In genomic region chr15:88764448-88764847, GRCh38 we compare ENCODE assay signal across 35 cellular contexts. TPM values are rescaled to one million over a fixed set of nuclear protein-coding genes. Genes with fewer than 3 reads are reported as not detected.
"Had no signal": no experiment of that assay in that cellular context is flagged by ENCODE, and none has a peak within 500 bp of the region (broad histone marks: within the 10 kb centered on the region; RNA-seq: fewer than 3 reads in every experiment).

No MANE protein-coding gene starts in this region.

- H3K27ac ChIP-seq: adrenal gland, ascending aorta, body of pancreas, brain microvascular endothelial cell, breast epithelium, cardiac muscle cell had no signal

- H3K9me3 ChIP-seq: adrenal gland, ascending aorta, body of pancreas had no signal

- H3K36me3 ChIP-seq: adrenal gland, ascending aorta, brain microvascular endothelial cell, breast epithelium, cardiac muscle cell had no signal

- H3K4me1 ChIP-seq: adrenal gland, ascending aorta, body of pancreas, breast epithelium had no signal

- ATAC-seq: activated naive CD4-positive, alpha-beta T cell treated with anti-CD3 and anti-CD28 coated beads, Interleukin-2, amount 50 U/mL, for 72 hours; activated naive CD8-positive, alpha-beta T cell treated with anti-CD3 and anti-CD28 coated beads, Interleukin-2, amount 50 U/mL, for 24 hours; activated T-cell treated with anti-CD3 and anti-CD28 coated beads, Interleukin-2, amount 50 U/mL, for 4 hours; activated T-cell treated with anti-CD3 and anti-CD28 coated beads, Interleukin-2, amount 50 U/mL, for 72 hours; activated T-helper 17 cell treated with anti-CD3 and anti-CD28 coated beads, Interleukin-2, amount 50 U/mL, for 72 hours; body of pancreas had no signal

- H3K27me3 ChIP-seq: ascending aorta, body of pancreas, brain microvascular endothelial cell had no signal

- H3K4me3 ChIP-seq: adrenal gland, ascending aorta, body of pancreas, breast epithelium, cardiac muscle cell had no signal

- FAIRE-seq: astrocyte, bronchial epithelial cell had no signal

- DNase-seq: activated effector memory CD4-positive, alpha-beta T cell treated with anti-CD3 and anti-CD28 coated beads, Interleukin-2, amount 50 U/mL, for 16 hours; activated effector memory CD4-positive, alpha-beta T cell treated with Interleukin-2 at 50 U/mL for 16 hours; activated gamma-delta T cell; activated gamma-delta T cell treated with Interleukin-2 at 50 U/mL for 16 hours; activated naive CD4-positive, alpha-beta T cell; activated naive CD4-positive, alpha-beta T cell treated with anti-CD3 and anti-CD28 coated beads for 36 hours; activated naive CD4-positive, alpha-beta T cell treated with anti-CD3 and anti-CD28 coated beads, Interleukin-2, amount 10 ng/mL, durations not matched to agents 7 days and 5 days; activated naive CD4-positive, alpha-beta T cell treated with anti-CD3 and anti-CD28 coated beads, Interleukin-2, amount 50 U/mL, for 16 hours; activated naive CD4-positive, alpha-beta T cell treated with Interleukin-2 at 50 U/mL for 16 hours; activated naive CD8-positive, alpha-beta T cell treated with anti-CD3 and anti-CD28 coated beads for 36 hours; activated naive CD8-positive, alpha-beta T cell treated with anti-CD3 and anti-CD28 coated beads, Interleukin-2, amount 10 ng/mL, durations not matched to agents 7 days and 5 days; activated naive CD8-positive, alpha-beta T cell treated with anti-CD3 and anti-CD28 coated beads, Interleukin-2, amount 50 U/mL, for 24 hours; activated T-cell treated with anti-CD3 and anti-CD28 coated beads, Interleukin-2, amount 50 U/mL, for 24 hours; activated T-cell treated with anti-CD3 and anti-CD28 coated beads, Interleukin-2, amount 50 U/mL, for 4 hours; activated T-cell treated with anti-CD3 and anti-CD28 coated beads, Interleukin-2, amount 50 U/mL, for 48 hours; activated T-cell treated with anti-CD3 and anti-CD28 coated beads, Interleukin-2, amount 50 U/mL, for 72 hours; adrenal gland; amniotic stem cell; amygdala; anterior cingulate cortex; aorta; body of pancreas; brain microvascular endothelial cell; caudate nucleus; central memory CD4-positive, alpha-beta T cell; cerebellar nuclear complex had no signal

RNA-seq across cellular contexts. Expression of gene ACAN, which starts 38.8 kb away (rescaled TPM):
- total RNA-seq: activated naive CD4-positive, alpha-beta T cell treated with anti-CD3 and anti-CD28 coated beads for 36 hours; activated naive CD4-positive, alpha-beta T cell treated with anti-CD3 and anti-CD28 coated beads, Interleukin-2, amount 50 U/mL, for 72 hours; activated naive CD8-positive, alpha-beta T cell treated with anti-CD3 and anti-CD28 coated beads for 36 hours; activated naive CD8-positive, alpha-beta T cell treated with anti-CD3 and anti-CD28 coated beads, Interleukin-2, amount 10 ng/mL, durations not matched to agents 7 days and 5 days; activated T-cell treated with anti-CD3 and anti-CD28 coated beads, Interleukin-2, amount 50 U/mL, for 4 hours; activated T-cell treated with anti-CD3 and anti-CD28 coated beads, Interleukin-2, amount 50 U/mL, for 72 hours; activated T-helper 1 cell treated with anti-CD3 and anti-CD28 coated beads, Interleukin-12 subunit alpha, Interleukin-12 subunit beta, Interleukin-2, Interleukin-4 antibody, amounts not matched to agents 30 ng/mL and 10 ng/mL and 1 ng/mL, durations not matched to agents 14 hours and 24 hours and 36 hours; activated T-helper 17 cell treated with anti-CD3 and anti-CD28 coated beads, Interleukin-2, amount 50 U/mL, for 72 hours; activated T-helper 2 cell treated with anti-CD3 and anti-CD28 coated beads, Interferon-gamma antibody, Interleukin-2, Interleukin-4, amounts not matched to agents 10 μg/mL and 5 μg/mL and 100 μg/mL, durations not matched to agents 14 hours and 24 hours and 36 hours; bronchial epithelial cell had no signal
